19 cellular contexts compared by ENCODE assay signal in the genomic region with DNA sequence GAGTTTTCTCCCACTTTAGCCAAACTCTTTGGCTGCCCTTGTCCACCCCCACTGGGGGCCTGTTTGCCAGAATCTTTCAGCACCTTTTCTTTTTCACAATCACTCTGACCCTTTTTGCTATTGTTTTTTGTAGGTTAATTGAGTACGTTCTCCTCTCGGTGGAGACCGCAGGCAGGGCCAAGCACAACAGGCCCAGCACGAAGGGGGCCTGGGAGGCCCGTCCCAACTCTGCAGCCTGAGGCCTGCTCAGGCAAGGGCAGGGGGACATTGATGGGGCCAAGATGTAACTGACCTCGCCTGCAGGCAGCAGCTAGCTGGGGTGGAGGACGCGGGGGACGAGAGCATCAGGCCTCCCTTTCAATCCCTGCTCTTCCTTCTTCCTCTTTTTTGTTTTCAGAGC. TPM values are rescaled to one million over a fixed set of nuclear protein-coding genes. Genes with fewer than 3 reads are reported as not detected.
A peak's percentile ranks its signal among the peaks of the same experiment; 100 is the strongest.
DNase-seq lines count a peak whose midpoint lies in the region; ATAC-seq and TF ChIP-seq lines count a peak whose summit lies in the region.
"Had no signal": no experiment of that assay in that cellular context is flagged by ENCODE, and none has a peak within 500 bp of the region (broad histone marks: within the 10 kb centered on the region; RNA-seq: fewer than 3 reads in every experiment).

No MANE protein-coding gene starts in this region.

- H4K20me1 ChIP-seq in neural progenitor cell (ENCODE audit: low read depth) = no peaks in the 10 kb centered on the region

- DNase-seq in NT2/D1 (ENCODE audit: low read depth, low spot score) (no peak), brain pericyte (ENCODE audit: low read depth, low spot score) (peak; percentile 24), neural progenitor cell (ENCODE audit: low spot score) (no peak), type B pancreatic cell (ENCODE audit: extremely low spot score, unreplicated experiment) (no peak), midbrain (lab: John Stamatoyannopoulos, UW) (no peak)
- DNase-seq: BE2C; CD8-positive, alpha-beta T cell; COR-L47; DMS153; DND-41; GDM1; GOT3; HCEC 1CT; HFFc6 had no signal

- H3K9me3 Mint-ChIP-seq in neural progenitor cell (no peaks in the 10 kb centered on the region), type B pancreatic cell (no peaks in the 10 kb centered on the region)
- H3K9me3 Mint-ChIP-seq: CD8-positive, alpha-beta T cell; HFFc6; IgD-negative memory B cell had no signal

- ATAC-seq in GM21515 (IDR thresholded peaks at IDR 0.05; ENCODE audit: unreplicated experiment) = no peak
- no peak for ATAC-seq in HG02938 (IDR thresholded peaks at IDR 0.05; ENCODE audit: unreplicated experiment)
- ATAC-seq: CD8-positive, alpha-beta T cell had no signal

- H3K36me3 ChIP-seq in NT2/D1 (ENCODE audit: insufficient read depth, insufficient read length, low read length) (no peaks in the 10 kb centered on the region), neural progenitor cell (no peaks in the 10 kb centered on the region)
- H3K36me3 ChIP-seq: BE2C had no signal

- H3F3A ChIP-seq in neural progenitor cell (ENCODE audit: low read depth) = no peaks in the 10 kb centered on the region

- no peak overlapping the region for H3K4me2 ChIP-seq in neural progenitor cell
- H3K4me2 ChIP-seq: A549 had no signal

- H3K36me3 Mint-ChIP-seq in neural progenitor cell (no peaks in the 10 kb centered on the region), type B pancreatic cell (no peaks in the 10 kb centered on the region)
- H3K36me3 Mint-ChIP-seq: CD8-positive, alpha-beta T cell; IgD-negative memory B cell had no signal

- H3K4me1 ChIP-seq in NT2/D1 (ENCODE audit: insufficient read depth, insufficient read length) (peaks cover 9% of the 10 kb centered on the region), neural progenitor cell (peaks cover 6% of the 10 kb centered on the region)
- H3K4me1 ChIP-seq: BE2C had no signal

- H3K9me3 ChIP-seq in NT2/D1 (ENCODE audit: insufficient read depth, low read length) (no peaks in the 10 kb centered on the region), neural progenitor cell (ENCODE audit: low read depth) (no peaks in the 10 kb centered on the region)
- H3K9me3 ChIP-seq: A549, BE2C had no signal

- H3K27me3 Mint-ChIP-seq in neural progenitor cell (ENCODE audit: insufficient read depth, low read depth) (peaks cover 11% of the 10 kb centered on the region), type B pancreatic cell (no peaks in the 10 kb centered on the region)

- TF ChIP-seq CTCF in neural progenitor cell (IDR thresholded peaks at IDR 0.05) = no peak
- no peak for TF ChIP-seq CTCF in type B pancreatic cell (conservative IDR thresholded peaks at IDR 0.05)

- H3K27me3 ChIP-seq in NT2/D1 (ENCODE audit: insufficient read depth, insufficient read length) (no peaks in the 10 kb centered on the region), neural progenitor cell (no peaks in the 10 kb centered on the region)

- H3K4me1 Mint-ChIP-seq in neural progenitor cell (peaks cover 23% of the 10 kb centered on the region), type B pancreatic cell (ENCODE audit: unreplicated experiment) (peaks cover 13% of the 10 kb centered on the region)

- peak overlapping the region; percentile 78 for H2AFZ ChIP-seq in neural progenitor cell (replicated peaks)

- no peak overlapping the region for H3K4me3 ChIP-seq in NT2/D1 (ENCODE audit: insufficient read length, low read depth)
- no peak overlapping the region for H3K4me3 ChIP-seq in neural progenitor cell
- H3K4me3 ChIP-seq: A549 had no signal

- H3K27ac Mint-ChIP-seq in neural progenitor cell = peak overlapping the region; percentile 15
- H3K27ac Mint-ChIP-seq in type B pancreatic cell = peak overlapping the region; percentile 63
- H3K27ac Mint-ChIP-seq: CD8-positive, alpha-beta T cell; HFFc6; IgD-negative memory B cell had no signal

- peak overlapping the region; percentile 53 for H3K9ac ChIP-seq in NT2/D1 (ENCODE audit: insufficient read length, low read depth)
- H3K9ac ChIP-seq in neural progenitor cell = no peak overlapping the region

- H3K27ac ChIP-seq in neural progenitor cell = no peak overlapping the region
- H3K27ac ChIP-seq: C4-2B had no signal

- H3K4me3 Mint-ChIP-seq in neural progenitor cell (no peak overlapping the region), type B pancreatic cell (no peak overlapping the region)
- H3K4me3 Mint-ChIP-seq: CD8-positive, alpha-beta T cell; HFFc6 had no signal

- no peaks in the 10 kb centered on the region for H3K79me2 ChIP-seq in neural progenitor cell (ENCODE audit: low read depth)

RNA-seq across cellular contexts. Expression of a gene that starts 47.7 kb away (rescaled TPM):
- total RNA-seq in neural progenitor cell (ENCODE audit: low replicate concordance) = 9.2 and 9.6 TPM in 2 replicates
- total RNA-seq in type B pancreatic cell (ENCODE audit: low replicate concordance) = 12.3 and 15.8 TPM in 2 replicates
- total RNA-seq: CD8-positive, alpha-beta T cell had no signal
